ENCODE assay signal across 9 cellular contexts in genomic region chr22:44676441-44677298, GRCh38. TPM values are rescaled to one million over a fixed set of nuclear protein-coding genes. Genes with fewer than 3 reads are reported as not detected.
DNase-seq lines count a peak whose midpoint lies in the region; ATAC-seq and TF ChIP-seq lines count a peak whose summit lies in the region.
"Had no signal": no experiment of that assay in that cellular context is flagged by ENCODE, and none has a peak within 500 bp of the region (broad histone marks: within the 10 kb centered on the region; RNA-seq: fewer than 3 reads in every experiment).

No MANE protein-coding gene starts in this region.

- CTCF ChIA-PET in activated naive CD4-positive, alpha-beta T cell treated with anti-CD3 and anti-CD28 coated beads for 36 hours (lab: Charles Lee), result interaction anchor here (1.0 to 4.7 kb wide), 3 partner anchors 8 to 59 kb away, joined by 3 to 18 read pairs (median 3); no protein-coding TSS in a partner anchor

- H3K4me1 ChIP-seq in hepatocyte (ENCODE audit: insufficient read depth) (peaks cover 10% of the 10 kb centered on the region), subcutaneous abdominal adipose tissue (ENCODE audit: control insufficient read depth in 5 of 5, insufficient read depth in 5 of 5, low read length in 5 of 5) (peaks cover 4 to 71% (median 41%) of the 10 kb centered on the region in 5 donors)
- H3K4me1 ChIP-seq: ascending aorta had no signal

- TF ChIP-seq CTCF in hepatocyte (IDR thresholded peaks at IDR 0.05; ENCODE audit: poor library complexity) (no peak), omental fat pad (IDR thresholded peaks at IDR 0.05) (no peak)

- ATAC-seq in T-helper 17 cell, result no peak
- no peak for ATAC-seq in omental fat pad (ENCODE audit: low FRiP score)

- H3K9me3 ChIP-seq in T-helper 17 cell (ENCODE audit: control insufficient read depth, low read length, poor library complexity, severe bottlenecking) (no peaks in the 10 kb centered on the region), hepatocyte (ENCODE audit: low read depth) (no peaks in the 10 kb centered on the region), subcutaneous abdominal adipose tissue (ENCODE audit: control insufficient read depth in 5 of 5, low read length in 5 of 5) (no peaks in the 10 kb centered on the region)
- H3K9me3 ChIP-seq: ascending aorta had no signal

- no peaks in the 10 kb centered on the region for H3K9me3 Mint-ChIP-seq in activated naive CD4-positive, alpha-beta T cell treated with anti-CD3 and anti-CD28 coated beads for 36 hours

- WGBS in hepatocyte (ENCODE audit: low lambda C conversion rate, missing lambda C conversion rate), result 36% methylated on average over 19 of the region's 20 CpGs

- no peaks in the 10 kb centered on the region for H3K27me3 ChIP-seq in hepatocyte
- H3K27me3 ChIP-seq in subcutaneous abdominal adipose tissue (ENCODE audit: control insufficient read depth in 5 of 5, insufficient read depth in 4 of 5, low read length in 5 of 5), result no peaks in the 10 kb centered on the region
- H3K27me3 ChIP-seq: ascending aorta had no signal

- peaks cover 13% of the 10 kb centered on the region for H4K20me1 ChIP-seq in hepatocyte (ENCODE audit: insufficient read depth, poor library complexity, severe bottlenecking)

- peak overlapping the region; percentile 78 for H3K4me2 ChIP-seq in hepatocyte

- H3K79me2 ChIP-seq in hepatocyte, result peaks cover 64% of the 10 kb centered on the region

- H3K36me3 Mint-ChIP-seq in activated naive CD4-positive, alpha-beta T cell treated with anti-CD3 and anti-CD28 coated beads for 36 hours (ENCODE audit: low read depth), result no peaks in the 10 kb centered on the region
- H3K36me3 Mint-ChIP-seq in T-helper 17 cell (ENCODE audit: low read depth), result peaks cover 2% of the 10 kb centered on the region

- no peaks in the 10 kb centered on the region for H3K9me2 ChIP-seq in hepatocyte (replicated peaks; ENCODE audit: insufficient read depth)

- no peak overlapping the region for H3K27ac Mint-ChIP-seq in activated naive CD4-positive, alpha-beta T cell treated with anti-CD3 and anti-CD28 coated beads for 36 hours
- H3K27ac Mint-ChIP-seq in T-helper 17 cell, result peak overlapping the region; percentile 84

- no peak overlapping the region for H2AFZ ChIP-seq in hepatocyte

- H3K36me3 ChIP-seq in hepatocyte (replicated peaks; ENCODE audit: insufficient read depth, low read depth) (no peaks in the 10 kb centered on the region), subcutaneous abdominal adipose tissue (ENCODE audit: control insufficient read depth in 5 of 5, insufficient read depth in 5 of 5, low read length in 5 of 5) (peaks cover 0 to 4% (median 3%) of the 10 kb centered on the region in 5 donors)
- H3K36me3 ChIP-seq: ascending aorta had no signal

- peak overlapping the region in 1 of 5 donors; percentile 30 for H3K9ac ChIP-seq in subcutaneous abdominal adipose tissue (ENCODE audit: low read length in 5 of 5)

- H3K27ac ChIP-seq in hepatocyte, result peak overlapping the region; percentile 80
- peak overlapping the region; percentile 30 for H3K27ac ChIP-seq in subcutaneous abdominal adipose tissue (ENCODE audit: low read depth, low read length)
- H3K27ac ChIP-seq: ascending aorta had no signal

- peak overlapping the region; percentile 57 for H3K4me3 Mint-ChIP-seq in activated naive CD4-positive, alpha-beta T cell treated with anti-CD3 and anti-CD28 coated beads for 36 hours
- no peak overlapping the region for H3K4me3 Mint-ChIP-seq in T-helper 17 cell

- H3K4me3 ChIP-seq in hepatocyte (peak overlapping the region; percentile 24), subcutaneous abdominal adipose tissue (ENCODE audit: low read depth in 1 of 5, low read length in 5 of 5) (peak overlapping the region in 1 of 5 donors; percentile 19)
- H3K4me3 ChIP-seq: ascending aorta had no signal

- H3K27me3 Mint-ChIP-seq in activated naive CD4-positive, alpha-beta T cell treated with anti-CD3 and anti-CD28 coated beads for 36 hours (ENCODE audit: low read depth), result no peaks in the 10 kb centered on the region
- no peaks in the 10 kb centered on the region for H3K27me3 Mint-ChIP-seq in T-helper 17 cell

- peaks cover 22% of the 10 kb centered on the region for H3K4me1 Mint-ChIP-seq in activated naive CD4-positive, alpha-beta T cell treated with anti-CD3 and anti-CD28 coated beads for 36 hours (ENCODE audit: low read depth)
- peaks cover 31% of the 10 kb centered on the region for H3K4me1 Mint-ChIP-seq in T-helper 17 cell

- DNase-seq in activated naive CD4-positive, alpha-beta T cell treated with anti-CD3 and anti-CD28 coated beads for 36 hours, result no peak
- DNase-seq in activated naive CD4-positive, alpha-beta T cell (lab: John Stamatoyannopoulos, UW), result no peak
- DNase-seq in T-helper 17 cell (no peak), hepatocyte (ENCODE audit: low spot score) (peak; percentile 89), ecto neural progenitor cell (ENCODE audit: low spot score) (no peak), omental fat pad (ENCODE audit: low spot score) (no peak), putamen (ENCODE audit: low spot score) (no peak)

- intact Hi-C loops in activated naive CD4-positive, alpha-beta T cell treated with anti-CD3 and anti-CD28 coated beads for 36 hours (cut with micrococcal nuclease), result no loop called here

RNA-seq across cellular contexts. Expression of gene PRR5, which starts 25.3 kb away (rescaled TPM):
- 10 to 100 TPM in 1 of 2 experiments, 1 to 10 TPM in 1; 7.9 to 10.2 TPM for total RNA-seq in activated naive CD4-positive, alpha-beta T cell treated with anti-CD3 and anti-CD28 coated beads for 36 hours
- total RNA-seq in T-helper 17 cell (10 to 100 TPM; 51.8 to 52.2 TPM), hepatocyte (44.2 and 65.1 TPM in 2 replicates), omental fat pad (10 to 100 TPM; 22.2 to 51.5 (median 31.6) TPM)
- polyA plus RNA-seq in hepatocyte, result 84.9 and 91.2 TPM in 2 replicates
